Comparison of ENCODE assay signal across 30 cellular contexts in the genomic region with DNA sequence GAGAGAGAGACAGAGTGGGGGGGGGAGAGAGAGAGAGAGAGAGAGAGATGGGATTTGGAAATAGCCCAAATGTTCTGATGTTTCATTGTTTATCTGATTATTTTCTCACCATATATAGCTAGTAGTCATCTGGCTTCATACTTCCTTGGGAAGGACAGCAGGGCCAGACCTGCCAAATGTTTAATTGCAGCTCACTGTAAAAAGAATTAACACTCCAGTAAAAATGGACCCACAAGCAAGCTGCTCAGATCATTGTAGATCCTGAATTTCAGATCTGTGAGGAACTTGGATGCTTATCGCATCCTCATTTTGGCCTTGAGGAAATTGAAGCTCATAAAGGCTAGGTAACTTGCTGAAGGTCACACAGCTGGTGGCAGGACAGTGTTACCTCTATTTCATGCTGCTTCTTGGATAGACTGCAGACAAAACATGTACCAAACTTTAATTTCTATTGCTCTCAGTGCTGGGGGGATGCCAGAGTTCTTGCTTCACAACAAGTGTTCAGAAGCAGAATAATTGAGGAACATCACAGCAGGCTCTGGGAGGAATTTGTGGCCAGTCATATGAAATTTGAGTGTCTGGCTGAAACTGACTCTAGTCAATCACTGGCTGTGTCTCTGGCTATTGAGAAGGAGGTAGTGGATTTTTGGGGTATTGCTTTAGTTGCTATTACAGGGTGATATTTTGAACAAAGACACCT.
"Had no signal": no experiment of that assay in that cellular context is flagged by ENCODE, and none has a peak within 500 bp of the region (broad histone marks: within the 10 kb centered on the region; RNA-seq: fewer than 3 reads in every experiment).

No MANE protein-coding gene starts in this region.

- H3K9ac ChIP-seq: neural progenitor cell, parathyroid adenoma had no signal

- H3K4me1 ChIP-seq: esophagus squamous epithelium, gastrocnemius medialis, left lung, lower lobe of right lung, neural progenitor cell, parathyroid adenoma, spleen, testis, transverse colon had no signal

- H3K4me3 ChIP-seq: esophagus squamous epithelium, gastrocnemius medialis, left lung, lower lobe of right lung, neural progenitor cell, spleen, testis, transverse colon had no signal

- H3K27me3 ChIP-seq: esophagus squamous epithelium, gastrocnemius medialis, left lung, neural progenitor cell, spleen, testis, transverse colon had no signal

- H2AFZ ChIP-seq: neural progenitor cell, parathyroid adenoma had no signal

- H3K27ac ChIP-seq: epithelial cell of prostate, esophagus squamous epithelium, gastrocnemius medialis, left lung, lower lobe of right lung, neural progenitor cell, parathyroid adenoma, spleen, testis, transverse colon had no signal

- ATAC-seq: activated CD8-positive, alpha-beta memory T cell treated with anti-CD3 and anti-CD28 coated beads, Interleukin-2, amount 10 ng/mL, durations not matched to agents 7 days and 5 days; activated CD8-positive, alpha-beta T cell treated with anti-CD3 and anti-CD28 coated beads, Interleukin-2, amount 10 ng/mL, durations not matched to agents 7 days and 5 days; activated T-cell treated with anti-CD3 and anti-CD28 coated beads, Interleukin-2, amount 50 U/mL, for 72 hours; gastrocnemius medialis; left lung; lower lobe of right lung; natural killer cell; right cardiac atrium; stimulated activated naive CD8-positive, alpha-beta T cell treated with anti-CD3 and anti-CD28 coated beads, Interleukin-15, Interleukin-2, amounts not matched to agents 100 U/mL and 50 U/mL, for 24 hours had no signal

- DNase-seq: activated B cell treated with CpG ODN at 0.5 μM for 24 hours; activated CD4-positive, alpha-beta T cell treated with anti-CD3 and anti-CD28 coated beads, Interleukin-2, amount 50 U/mL, for 1 hour; activated CD8-positive, alpha-beta memory T cell treated with anti-CD3 and anti-CD28 coated beads, Interleukin-2, amount 10 ng/mL, durations not matched to agents 7 days and 5 days; activated CD8-positive, alpha-beta T cell treated with anti-CD3 and anti-CD28 coated beads, Interleukin-2, amount 10 ng/mL, durations not matched to agents 7 days and 5 days; activated effector memory CD4-positive, alpha-beta T cell treated with Interleukin-2 at 50 U/mL for 16 hours; activated naive CD4-positive, alpha-beta T cell treated with anti-CD3 and anti-CD28 coated beads, Interleukin-2, amount 10 ng/mL, durations not matched to agents 7 days and 5 days; activated naive CD8-positive, alpha-beta T cell treated with anti-CD3 and anti-CD28 coated beads, Interleukin-2, amount 10 ng/mL, durations not matched to agents 7 days and 5 days; activated T-cell treated with anti-CD3 and anti-CD28 coated beads for 4 hours; activated T-cell treated with anti-CD3 and anti-CD28 coated beads, Interleukin-2, amount 50 U/mL, for 72 hours; amniotic stem cell; central memory CD4-positive, alpha-beta T cell; dermis blood vessel endothelial cell; effector CD4-positive, alpha-beta T cell; esophagus squamous epithelium; gastrocnemius medialis; glutamatergic neuron; left lung; lower lobe of right lung; mesendoderm; natural killer cell; occipital lobe; right cardiac atrium; spleen; stimulated activated CD4-positive, alpha-beta T cell treated with anti-CD3 and anti-CD28 coated beads, Interleukin-2, amount 100 ng/mL, for 48 hours; stimulated activated naive CD8-positive, alpha-beta T cell treated with anti-CD3 and anti-CD28 coated beads, Interleukin-15, Interleukin-2, amounts not matched to agents 100 U/mL and 50 U/mL, for 24 hours; testis; transverse colon had no signal

- H3K9me3 ChIP-seq: esophagus squamous epithelium, gastrocnemius medialis, left lung, lower lobe of right lung, spleen, testis, transverse colon had no signal

- H3K4me2 ChIP-seq: neural progenitor cell had no signal

- H3K36me3 ChIP-seq: esophagus squamous epithelium, gastrocnemius medialis, left lung, lower lobe of right lung, neural progenitor cell, spleen, transverse colon had no signal

- H3K79me2 ChIP-seq: parathyroid adenoma had no signal
